Comparison of ENCODE assay signal across 16 cellular contexts in genomic region chr7:159209429-159209828, GRCh38.
"Had no signal": no experiment of that assay in that cellular context is flagged by ENCODE, and none has a peak within 500 bp of the region (broad histone marks: within the 10 kb centered on the region; RNA-seq: fewer than 3 reads in every experiment).

No MANE protein-coding gene starts in this region.

- H3K9me3 Mint-ChIP-seq: activated T-cell treated with anti-CD3 and anti-CD28 coated beads, Interleukin-2, amount 50 U/mL, for 24 hours; natural killer cell treated with Interleukin-12 subunit alpha and Interleukin-12 subunit beta and Interleukin-15 and Interleukin-18, amount 100 ng/mL, for 72 hours had no signal

- H3K4me3 Mint-ChIP-seq: activated naive CD8-positive, alpha-beta T cell; activated T-cell treated with anti-CD3 and anti-CD28 coated beads, Interleukin-2, amount 50 U/mL, for 24 hours; natural killer cell treated with Interleukin-12 subunit alpha and Interleukin-12 subunit beta and Interleukin-15 and Interleukin-18, amount 100 ng/mL, for 72 hours had no signal

- H3K27ac Mint-ChIP-seq: activated naive CD8-positive, alpha-beta T cell; activated T-cell treated with anti-CD3 and anti-CD28 coated beads, Interleukin-2, amount 50 U/mL, for 24 hours; natural killer cell treated with Interleukin-12 subunit alpha and Interleukin-12 subunit beta and Interleukin-15 and Interleukin-18, amount 100 ng/mL, for 72 hours had no signal

- H3K4me1 ChIP-seq: foreskin keratinocyte had no signal

- DNase-seq: activated CD4-positive, alpha-beta T cell treated with anti-CD3 and anti-CD28 coated beads, Interleukin-2, amount 50 U/mL, for 4 hours; activated effector memory CD4-positive, alpha-beta T cell treated with anti-CD3 and anti-CD28 coated beads, Interleukin-2, amount 50 U/mL, for 16 hours; activated T-cell treated with anti-CD3 and anti-CD28 coated beads, Interleukin-2, amount 50 U/mL, for 24 hours; amniotic stem cell; effector CD4-positive, alpha-beta T cell; foreskin keratinocyte; glutamatergic neuron; kidney glomerular epithelial cell; left ventricle myocardium superior; mesenchymal stem cell; nucleus accumbens; stimulated activated CD4-positive, alpha-beta T cell treated with anti-CD3 and anti-CD28 coated beads, Interleukin-2, amount 100 ng/mL, for 48 hours; trophoblast cell had no signal

- H3K27me3 Mint-ChIP-seq: activated naive CD8-positive, alpha-beta T cell; activated T-cell treated with anti-CD3 and anti-CD28 coated beads, Interleukin-2, amount 50 U/mL, for 24 hours had no signal

- H3K4me3 ChIP-seq: coronary artery had no signal

- H3K27me3 ChIP-seq: foreskin keratinocyte had no signal

- H3K27ac ChIP-seq: coronary artery, foreskin keratinocyte had no signal

- H3K36me3 Mint-ChIP-seq: activated naive CD8-positive, alpha-beta T cell; natural killer cell treated with Interleukin-12 subunit alpha and Interleukin-12 subunit beta and Interleukin-15 and Interleukin-18, amount 100 ng/mL, for 72 hours had no signal

- ATAC-seq: foreskin keratinocyte, left ventricle myocardium superior had no signal
